Comparison of ENCODE assay signal across 8 cellular contexts in the genomic region with DNA sequence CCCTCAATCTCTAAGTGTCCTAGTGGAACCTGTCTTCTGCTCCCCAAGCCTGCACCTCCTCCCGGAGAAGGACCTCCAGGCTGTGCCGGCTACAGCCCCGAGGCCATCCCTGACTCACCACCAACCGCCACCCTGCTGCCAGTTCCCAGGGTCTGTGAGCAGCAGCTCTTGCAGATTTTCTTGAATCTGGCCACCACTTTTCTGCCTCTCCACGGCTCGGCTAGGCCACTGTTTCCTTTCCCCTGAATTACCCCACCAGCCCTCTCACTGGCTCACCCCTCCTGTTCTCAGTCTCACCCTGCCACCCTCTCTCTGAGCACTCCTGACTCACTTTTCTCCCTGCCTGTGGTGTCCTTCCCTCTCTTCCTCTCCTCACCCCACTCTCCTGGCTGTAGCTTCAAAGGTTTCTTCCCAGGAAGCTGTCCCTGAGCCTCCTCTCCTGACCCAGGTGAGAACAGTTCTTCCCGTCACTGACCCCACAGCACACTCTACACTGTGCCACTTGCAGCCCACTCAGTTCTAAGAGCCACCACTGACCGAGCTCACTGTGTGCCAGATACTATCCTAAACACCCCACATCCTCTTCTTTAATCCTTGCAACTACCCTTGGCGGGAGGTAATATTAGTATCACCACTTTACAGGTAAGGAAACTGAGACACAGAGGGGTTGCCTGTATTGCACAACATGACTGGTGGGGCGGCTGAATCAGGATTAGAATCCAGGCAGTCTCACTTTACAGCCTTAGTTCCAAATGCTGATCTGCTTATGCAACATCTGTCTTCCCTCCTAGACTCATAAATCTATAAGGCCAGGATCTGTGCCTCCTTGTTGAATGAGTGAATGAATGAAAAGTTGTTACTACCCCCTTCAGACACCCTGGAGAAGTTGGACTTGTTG.
DNase-seq lines count a peak whose midpoint lies in the region; ATAC-seq and TF ChIP-seq lines count a peak whose summit lies in the region.

No MANE protein-coding gene starts in this region.

- peaks cover 36 to 66% of the 10 kb centered on the region in 2 experiments; a peak in 3 of 4 replicates for H3K4me1 ChIP-seq in SK-N-SH (ENCODE audit: control insufficient read depth in 1 of 2, insufficient read depth in 2 of 2, low read depth in 1 of 2, low read length in 1 of 2)

- H3K9me2 ChIP-seq in SK-N-SH = no peaks in the 10 kb centered on the region

- no peaks in the 10 kb centered on the region for H4K20me1 ChIP-seq in SK-N-SH (ENCODE audit: insufficient read depth)

- no peak overlapping the region for H3K4me3 Mint-ChIP-seq in T-helper 1 cell treated with Interleukin-12 subunit alpha and Interleukin-12 subunit beta and Interleukin-4 antibody, amounts not matched to agents 30 μg/mL and 1 μg/mL, for 36 hours
- H3K4me3 Mint-ChIP-seq in stimulated activated effector memory CD8-positive, alpha-beta T cell treated with anti-CD3 and anti-CD28 coated beads, Interleukin-12 subunit alpha, Interleukin-12 subunit beta, amount 100 ng/mL, for 72 hours = peak overlapping the region; percentile 93

- H3F3A ChIP-seq in SK-N-SH (replicated peaks; ENCODE audit: insufficient read depth) = peaks cover 32% of the 10 kb centered on the region

- no peaks in the 10 kb centered on the region for H3K27me3 ChIP-seq in SK-N-SH (ENCODE audit: insufficient read depth)

- 65% methylated on average over 6 of the region's 10 CpGs for WGBS in SK-N-SH (ENCODE audit: low lambda C conversion rate)

- H3K79me2 ChIP-seq in SK-N-SH (ENCODE audit: insufficient read depth) = peaks cover 29% of the 10 kb centered on the region; the same call in 1 of the 2 replicates

- peak; percentile 25 for ATAC-seq in esophagus mucosa
- ATAC-seq in stimulated activated effector memory CD8-positive, alpha-beta T cell treated with anti-CD3 and anti-CD28 coated beads, Interleukin-12 subunit alpha, Interleukin-12 subunit beta, amount 100 ng/mL, for 72 hours = peak; percentile 65
- ATAC-seq in GM21825 (IDR thresholded peaks at IDR 0.05; ENCODE audit: unreplicated experiment) = no peak
- ATAC-seq in GM19452 (IDR thresholded peaks at IDR 0.05; ENCODE audit: unreplicated experiment) = no peak

- H2AFZ ChIP-seq in SK-N-SH (ENCODE audit: low read depth) = no peak overlapping the region

- H3K36me3 Mint-ChIP-seq in T-helper 1 cell treated with Interleukin-12 subunit alpha and Interleukin-12 subunit beta and Interleukin-4 antibody, amounts not matched to agents 30 μg/mL and 1 μg/mL, for 36 hours (ENCODE audit: low read depth) = no peaks in the 10 kb centered on the region
- peaks cover 13% of the 10 kb centered on the region for H3K36me3 Mint-ChIP-seq in stimulated activated effector memory CD8-positive, alpha-beta T cell treated with anti-CD3 and anti-CD28 coated beads, Interleukin-12 subunit alpha, Interleukin-12 subunit beta, amount 100 ng/mL, for 72 hours

- H3K4me1 Mint-ChIP-seq in T-helper 1 cell treated with Interleukin-12 subunit alpha and Interleukin-12 subunit beta and Interleukin-4 antibody, amounts not matched to agents 30 μg/mL and 1 μg/mL, for 36 hours (ENCODE audit: low read depth) = peaks cover 57% of the 10 kb centered on the region
- peaks cover 97% of the 10 kb centered on the region for H3K4me1 Mint-ChIP-seq in stimulated activated effector memory CD8-positive, alpha-beta T cell treated with anti-CD3 and anti-CD28 coated beads, Interleukin-12 subunit alpha, Interleukin-12 subunit beta, amount 100 ng/mL, for 72 hours

- no peak for TF ChIP-seq EP300 in SK-N-SH (IDR thresholded peaks at IDR 0.05; ENCODE audit: borderline replicate concordance in 1 of 2, low read depth in 1 of 2, low read length in 1 of 2)

- peaks cover 0 to 4% of the 10 kb centered on the region in 2 experiments for H3K36me3 ChIP-seq in SK-N-SH (replicated peaks in 1 of 2; ENCODE audit: control insufficient read depth in 1 of 2, insufficient read depth in 2 of 2, low read length in 1 of 2)

- peak overlapping the region; percentile 24 for H3K27ac Mint-ChIP-seq in T-helper 1 cell treated with Interleukin-12 subunit alpha and Interleukin-12 subunit beta and Interleukin-4 antibody, amounts not matched to agents 30 μg/mL and 1 μg/mL, for 36 hours
- H3K27ac Mint-ChIP-seq in stimulated activated effector memory CD8-positive, alpha-beta T cell treated with anti-CD3 and anti-CD28 coated beads, Interleukin-12 subunit alpha, Interleukin-12 subunit beta, amount 100 ng/mL, for 72 hours = peak overlapping the region; percentile 99

- DNase-seq in T-helper 1 cell = no peak
- DNase-seq in SK-N-SH = no peak
- peak in 1 of 2 donors; percentile 76 for DNase-seq in stimulated activated effector memory CD8-positive, alpha-beta T cell treated with anti-CD3 and anti-CD28 coated beads, Interleukin-12 subunit alpha, Interleukin-12 subunit beta, amount 100 ng/mL, for 72 hours (ENCODE audit: low spot score in 2 of 2)
- no peak for DNase-seq in NCI-H1436 treated with DMSO at 0.1 percent for 48 hours (lab: John Stamatoyannopoulos, UW)

- H3K27me3 Mint-ChIP-seq in T-helper 1 cell treated with Interleukin-12 subunit alpha and Interleukin-12 subunit beta and Interleukin-4 antibody, amounts not matched to agents 30 μg/mL and 1 μg/mL, for 36 hours (ENCODE audit: low read depth) = no peaks in the 10 kb centered on the region

- H3K9ac ChIP-seq in SK-N-SH = peak overlapping the region; percentile 36; the same call in 1 of the 2 replicates

- H3K4me3 ChIP-seq in SK-N-SH (ENCODE audit: low read depth in 2 of 2, low read length in 1 of 2) = no peak overlapping the region

- H3K4me2 ChIP-seq in SK-N-SH = peak overlapping the region; percentile 45; the same call in 1 of the 2 replicates

- no peak for TF ChIP-seq CTCF in SK-N-SH (IDR thresholded peaks at IDR 0.05)

- POLR2A ChIA-PET in SK-N-SH (lab: Yijun Ruan, JAX) = no interaction called here

- no peak for TF ChIP-seq RAD21 in SK-N-SH (IDR thresholded peaks at IDR 0.05; ENCODE audit: low read length)

- CTCF ChIA-PET in SK-N-SH (lab: Yijun Ruan, JAX) = no interaction called here

- peak overlapping the region in 1 of 2 experiments; percentile 74; a peak in 3 of 4 replicates for H3K27ac ChIP-seq in SK-N-SH (ENCODE audit: low read depth in 2 of 2, low read length in 1 of 2)

- H3K9me3 ChIP-seq in SK-N-SH = no peaks in the 10 kb centered on the region

- H3K9me3 Mint-ChIP-seq in T-helper 1 cell treated with Interleukin-12 subunit alpha and Interleukin-12 subunit beta and Interleukin-4 antibody, amounts not matched to agents 30 μg/mL and 1 μg/mL, for 36 hours = no peaks in the 10 kb centered on the region
- no peaks in the 10 kb centered on the region for H3K9me3 Mint-ChIP-seq in stimulated activated effector memory CD8-positive, alpha-beta T cell treated with anti-CD3 and anti-CD28 coated beads, Interleukin-12 subunit alpha, Interleukin-12 subunit beta, amount 100 ng/mL, for 72 hours

TF ChIP-seq in SK-N-SH, 30 proteins besides CTCF, POLR2A, EP300 and RAD21 (continues in another document):
- TF ChIP-seq PBX3 (IDR thresholded peaks at IDR 0.05) = no peak
- no peak for TF ChIP-seq GABPA (IDR thresholded peaks at IDR 0.05; ENCODE audit: low read depth)
- no peak for TF ChIP-seq MEF2A (IDR thresholded peaks at IDR 0.05; ENCODE audit: borderline replicate concordance, low read depth)
- TF ChIP-seq EZH2phosphoT487 (IDR thresholded peaks at IDR 0.05; ENCODE audit: borderline replicate concordance, low read depth) = no peak
- TF ChIP-seq TEAD4 (IDR thresholded peaks at IDR 0.05; ENCODE audit: borderline replicate concordance, insufficient read depth) = no peak
- TF ChIP-seq FOXJ3 (CRISPR knock-in tag; IDR thresholded peaks at IDR 0.05) = no peak
- TF ChIP-seq, protein P1, sequence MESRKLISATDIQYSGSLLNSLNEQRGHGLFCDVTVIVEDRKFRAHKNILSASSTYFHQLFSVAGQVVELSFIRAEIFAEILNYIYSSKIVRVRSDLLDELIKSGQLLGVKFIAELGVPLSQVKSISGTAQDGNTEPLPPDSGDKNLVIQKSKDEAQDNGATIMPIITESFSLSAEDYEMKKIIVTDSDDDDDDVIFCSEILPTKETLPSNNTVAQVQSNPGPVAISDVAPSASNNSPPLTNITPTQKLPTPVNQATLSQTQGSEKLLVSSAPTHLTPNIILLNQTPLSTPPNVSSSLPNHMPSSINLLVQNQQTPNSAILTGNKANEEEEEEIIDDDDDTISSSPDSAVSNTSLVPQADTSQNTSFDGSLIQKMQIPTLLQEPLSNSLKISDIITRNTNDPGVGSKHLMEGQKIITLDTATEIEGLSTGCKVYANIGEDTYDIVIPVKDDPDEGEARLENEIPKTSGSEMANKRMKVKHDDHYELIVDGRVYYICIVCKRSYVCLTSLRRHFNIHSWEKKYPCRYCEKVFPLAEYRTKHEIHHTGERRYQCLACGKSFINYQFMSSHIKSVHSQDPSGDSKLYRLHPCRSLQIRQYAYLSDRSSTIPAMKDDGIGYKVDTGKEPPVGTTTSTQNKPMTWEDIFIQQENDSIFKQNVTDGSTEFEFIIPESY (IDR thresholded peaks at IDR 0.05; ENCODE audit: borderline replicate concordance, low read depth) = no peak
- TF ChIP-seq NFIC (IDR thresholded peaks at IDR 0.05; ENCODE audit: borderline replicate concordance) = no peak; the same call in 1 of the 2 replicates
- no peak for TF ChIP-seq FOXM1 (IDR thresholded peaks at IDR 0.05; ENCODE audit: low read depth)
- TF ChIP-seq FOSL2 (IDR thresholded peaks at IDR 0.05; ENCODE audit: borderline replicate concordance, low read depth) = no peak; the same call in 1 of the 2 replicates
- TF ChIP-seq ELF1 (IDR thresholded peaks at IDR 0.05) = no peak
- no peak for TF ChIP-seq POLR2AphosphoS5 (IDR thresholded peaks at IDR 0.05; ENCODE audit: low read depth, low read length)
- no peak for TF ChIP-seq YY1 (IDR thresholded peaks at IDR 0.05; ENCODE audit: low read depth)
- no peak for TF ChIP-seq TAF1 (IDR thresholded peaks at IDR 0.05; ENCODE audit: borderline replicate concordance, low read depth, low read length)
- TF ChIP-seq MXI1 (IDR thresholded peaks at IDR 0.05; ENCODE audit: low read depth, low read length) = no peak

Comparison
In these comparisons a context has a peak if more than half of its experiments do, and no peak if none do; other contexts are left out.
1. ATAC-seq: peak in esophagus mucosa (single experiment) and stimulated activated effector memory CD8-positive, alpha-beta T cell treated with anti-CD3 and anti-CD28 coated beads, Interleukin-12 subunit alpha, Interleukin-12 subunit beta, amount 100 ng/mL, for 72 hours (single experiment); none in GM21825 (single experiment) and GM19452 (single experiment).